ENCODE assay signal across 35 cellular contexts in genomic region chr1:54784066-54784465, GRCh38. TPM values are rescaled to one million over a fixed set of nuclear protein-coding genes. Genes with fewer than 3 reads are reported as not detected.
"Had no signal": no experiment of that assay in that cellular context is flagged by ENCODE, and none has a peak within 500 bp of the region (broad histone marks: within the 10 kb centered on the region; RNA-seq: fewer than 3 reads in every experiment).

No MANE protein-coding gene starts in this region.

- H3K36me3 Mint-ChIP-seq: activated naive CD4-positive, alpha-beta T cell treated with anti-CD3 and anti-CD28 coated beads, Interleukin-2, amount 50 U/mL, for 72 hours had no signal

- H3K27me3 ChIP-seq: body of pancreas, breast epithelium had no signal

- H3K4me1 Mint-ChIP-seq: activated B cell treated with CpG ODN at 0.5 μM for 24 hours; activated CD4-positive, alpha-beta T cell treated with anti-CD3 and anti-CD28 coated beads, Interleukin-2, amount 10 ng/mL, durations not matched to agents 24 days and 14 days; activated naive CD8-positive, alpha-beta T cell treated with anti-CD3 and anti-CD28 coated beads for 36 hours had no signal

- ATAC-seq: activated CD8-positive, alpha-beta T cell treated with anti-CD3 and anti-CD28 coated beads for 36 hours; activated naive CD4-positive, alpha-beta T cell treated with anti-CD3 and anti-CD28 coated beads, Interleukin-2, amount 50 U/mL, for 72 hours; activated T-cell treated with anti-CD3 and anti-CD28 coated beads, Interleukin-2, amount 50 U/mL, for 4 hours; activated T-cell treated with anti-CD3 and anti-CD28 coated beads, Interleukin-2, amount 50 U/mL, for 72 hours; activated T-helper 17 cell treated with anti-CD3 and anti-CD28 coated beads, Interleukin-2, amount 50 U/mL, for 72 hours; body of pancreas had no signal

- H3K4me1 ChIP-seq: adrenal gland had no signal

- H3K27me3 Mint-ChIP-seq: activated B cell treated with CpG ODN at 0.5 μM for 24 hours; activated CD4-positive, alpha-beta memory T cell treated with anti-CD3 and anti-CD28 coated beads for 36 hours; activated CD4-positive, alpha-beta T cell treated with anti-CD3 and anti-CD28 coated beads, Interleukin-2, amount 10 ng/mL, durations not matched to agents 24 days and 14 days; activated CD8-positive, alpha-beta T cell treated with anti-CD3 and anti-CD28 coated beads for 36 hours; activated naive CD8-positive, alpha-beta T cell treated with anti-CD3 and anti-CD28 coated beads for 36 hours; activated T-helper 17 cell treated with anti-CD3 and anti-CD28 coated beads, Interleukin-2, amount 50 U/mL, for 72 hours had no signal

- H3K27ac ChIP-seq: adrenal gland, body of pancreas, brain microvascular endothelial cell, breast epithelium, VCaP had no signal

- DNase-seq: activated B cell treated with CpG ODN at 0.5 μM for 24 hours; activated CD4-positive, alpha-beta memory T cell treated with anti-CD3 and anti-CD28 coated beads for 36 hours; activated CD4-positive, alpha-beta T cell treated with anti-CD3 and anti-CD28 coated beads for 4 hours; activated CD4-positive, alpha-beta T cell treated with anti-CD3 and anti-CD28 coated beads, Interleukin-2, amount 10 ng/mL, durations not matched to agents 24 days and 14 days; activated CD4-positive, alpha-beta T cell treated with anti-CD3 and anti-CD28 coated beads, Interleukin-2, amount 50 U/mL, for 1 hour; activated CD4-positive, alpha-beta T cell treated with anti-CD3 and anti-CD28 coated beads, Interleukin-2, amount 50 U/mL, for 4 hours; activated CD4-positive, CD25-positive, alpha-beta regulatory T cell treated with anti-CD3 and anti-CD28 coated beads, Interleukin-2, amount 50 U/mL, for 72 hours; activated CD8-positive, alpha-beta memory T cell treated with anti-CD3 and anti-CD28 coated beads, Interleukin-2, amount 50 U/mL, for 4 hours; activated CD8-positive, alpha-beta T cell treated with anti-CD3 and anti-CD28 coated beads for 36 hours; activated effector memory CD4-positive, alpha-beta T cell treated with anti-CD3 and anti-CD28 coated beads, Interleukin-2, amount 50 U/mL, for 16 hours; activated gamma-delta T cell treated with Interleukin-2 at 50 U/mL for 16 hours; activated naive CD4-positive, alpha-beta T cell; activated naive CD4-positive, alpha-beta T cell treated with anti-CD3 and anti-CD28 coated beads for 36 hours; activated naive CD4-positive, alpha-beta T cell treated with anti-CD3 and anti-CD28 coated beads, Interleukin-2, amount 50 U/mL, for 16 hours; activated naive CD8-positive, alpha-beta T cell treated with anti-CD3 and anti-CD28 coated beads for 36 hours; activated T-cell treated with anti-CD3 and anti-CD28 coated beads for 4 hours; activated T-cell treated with anti-CD3 and anti-CD28 coated beads, Interleukin-2, amount 50 U/mL, for 4 hours; activated T-cell treated with anti-CD3 and anti-CD28 coated beads, Interleukin-2, amount 50 U/mL, for 72 hours; adrenal gland; amniotic stem cell; aorta; body of pancreas; brain microvascular endothelial cell; central memory CD4-positive, alpha-beta T cell; T-helper 1 cell; T-helper 2 cell; T-helper 9 cell had no signal

- H3K9me3 Mint-ChIP-seq: activated B cell treated with CpG ODN at 0.5 μM for 24 hours; activated CD4-positive, alpha-beta memory T cell treated with anti-CD3 and anti-CD28 coated beads for 36 hours; activated CD4-positive, alpha-beta T cell treated with anti-CD3 and anti-CD28 coated beads, Interleukin-2, amount 10 ng/mL, durations not matched to agents 24 days and 14 days; activated CD8-positive, alpha-beta T cell treated with anti-CD3 and anti-CD28 coated beads for 36 hours; activated naive CD4-positive, alpha-beta T cell treated with anti-CD3 and anti-CD28 coated beads for 36 hours; activated naive CD4-positive, alpha-beta T cell treated with anti-CD3 and anti-CD28 coated beads, Interleukin-2, amount 50 U/mL, for 72 hours; activated naive CD8-positive, alpha-beta T cell treated with anti-CD3 and anti-CD28 coated beads for 36 hours; activated T-cell treated with anti-CD3 and anti-CD28 coated beads, Interleukin-2, amount 50 U/mL, for 4 hours; activated T-cell treated with anti-CD3 and anti-CD28 coated beads, Interleukin-2, amount 50 U/mL, for 72 hours; activated T-helper 1 cell treated with anti-CD3 and anti-CD28 coated beads, Interleukin-12 subunit alpha, Interleukin-12 subunit beta, Interleukin-2, Interleukin-4 antibody, amounts not matched to agents 30 ng/mL and 10 ng/mL and 1 ng/mL, durations not matched to agents 14 hours and 24 hours and 36 hours; activated T-helper 17 cell treated with anti-CD3 and anti-CD28 coated beads, Interleukin-2, amount 50 U/mL, for 72 hours; T-helper 1 cell treated with Interleukin-12 subunit alpha and Interleukin-12 subunit beta and Interleukin-4 antibody, amounts not matched to agents 30 μg/mL and 1 μg/mL, for 36 hours; T-helper 2 cell treated with Interferon-gamma antibody and Interleukin-4, amounts not matched to agents 5 μg/mL and 100 μg/mL, for 36 hours had no signal

- H3K4me3 ChIP-seq: adrenal gland, body of pancreas, breast epithelium had no signal

- H3K36me3 ChIP-seq: adrenal gland, brain microvascular endothelial cell, breast epithelium had no signal

- H3K4me3 Mint-ChIP-seq: activated B cell treated with CpG ODN at 0.5 μM for 24 hours; activated CD4-positive, alpha-beta memory T cell treated with anti-CD3 and anti-CD28 coated beads for 36 hours; activated CD4-positive, alpha-beta T cell treated with anti-CD3 and anti-CD28 coated beads, Interleukin-2, amount 10 ng/mL, durations not matched to agents 24 days and 14 days; activated CD8-positive, alpha-beta T cell treated with anti-CD3 and anti-CD28 coated beads for 36 hours; activated naive CD4-positive, alpha-beta T cell treated with anti-CD3 and anti-CD28 coated beads for 36 hours; activated naive CD8-positive, alpha-beta T cell treated with anti-CD3 and anti-CD28 coated beads for 36 hours; activated T-cell treated with anti-CD3 and anti-CD28 coated beads, Interleukin-2, amount 50 U/mL, for 4 hours; activated T-cell treated with anti-CD3 and anti-CD28 coated beads, Interleukin-2, amount 50 U/mL, for 72 hours; activated T-helper 1 cell treated with anti-CD3 and anti-CD28 coated beads, Interleukin-12 subunit alpha, Interleukin-12 subunit beta, Interleukin-2, Interleukin-4 antibody, amounts not matched to agents 30 ng/mL and 10 ng/mL and 1 ng/mL, durations not matched to agents 14 hours and 24 hours and 36 hours; activated T-helper 17 cell treated with anti-CD3 and anti-CD28 coated beads, Interleukin-2, amount 50 U/mL, for 72 hours; T-helper 1 cell treated with Interleukin-12 subunit alpha and Interleukin-12 subunit beta and Interleukin-4 antibody, amounts not matched to agents 30 μg/mL and 1 μg/mL, for 36 hours; T-helper 2 cell treated with Interferon-gamma antibody and Interleukin-4, amounts not matched to agents 5 μg/mL and 100 μg/mL, for 36 hours had no signal

- H3K27ac Mint-ChIP-seq: activated B cell treated with CpG ODN at 0.5 μM for 24 hours; activated CD4-positive, alpha-beta memory T cell treated with anti-CD3 and anti-CD28 coated beads for 36 hours; activated CD4-positive, alpha-beta T cell treated with anti-CD3 and anti-CD28 coated beads, Interleukin-2, amount 10 ng/mL, durations not matched to agents 24 days and 14 days; activated CD8-positive, alpha-beta T cell treated with anti-CD3 and anti-CD28 coated beads for 36 hours; activated naive CD4-positive, alpha-beta T cell treated with anti-CD3 and anti-CD28 coated beads for 36 hours; activated naive CD4-positive, alpha-beta T cell treated with anti-CD3 and anti-CD28 coated beads, Interleukin-2, amount 50 U/mL, for 72 hours; activated naive CD8-positive, alpha-beta T cell treated with anti-CD3 and anti-CD28 coated beads for 36 hours; activated T-helper 1 cell treated with anti-CD3 and anti-CD28 coated beads, Interleukin-12 subunit alpha, Interleukin-12 subunit beta, Interleukin-2, Interleukin-4 antibody, amounts not matched to agents 30 ng/mL and 10 ng/mL and 1 ng/mL, durations not matched to agents 14 hours and 24 hours and 36 hours; activated T-helper 17 cell treated with anti-CD3 and anti-CD28 coated beads, Interleukin-2, amount 50 U/mL, for 72 hours; T-helper 1 cell treated with Interleukin-12 subunit alpha and Interleukin-12 subunit beta and Interleukin-4 antibody, amounts not matched to agents 30 μg/mL and 1 μg/mL, for 36 hours; T-helper 2 cell treated with Interferon-gamma antibody and Interleukin-4, amounts not matched to agents 5 μg/mL and 100 μg/mL, for 36 hours had no signal

- H3K9me3 ChIP-seq: adrenal gland, body of pancreas, breast epithelium had no signal

RNA-seq across cellular contexts. Expression of gene TTC22, which starts 17.1 kb away (rescaled TPM):
- total RNA-seq: astrocyte had no signal
